Comparison of ENCODE assay signal across 17 cellular contexts in the genomic region with DNA sequence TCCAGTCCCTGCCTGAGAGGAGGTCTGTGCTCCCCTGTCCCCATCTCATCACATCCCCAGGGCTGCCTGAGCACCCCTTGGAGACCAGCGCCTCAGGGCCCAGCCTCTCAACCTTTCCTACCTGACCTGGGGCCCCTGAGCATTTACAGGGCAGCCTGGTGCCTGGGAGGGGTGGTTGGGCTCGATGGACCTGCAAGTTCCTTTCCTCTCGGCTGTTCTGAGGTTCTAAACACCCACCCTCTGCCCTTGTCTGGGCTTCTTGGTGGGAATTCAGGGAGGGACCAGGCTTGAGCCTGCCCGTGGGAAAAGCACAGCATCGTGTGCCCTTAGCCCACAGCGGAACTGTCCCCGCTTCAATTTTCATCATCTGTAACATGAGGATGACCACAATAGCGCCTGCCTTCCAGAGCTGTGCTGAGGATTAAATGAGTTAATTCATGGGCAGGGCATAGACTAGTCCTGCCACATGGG.
DNase-seq lines count a peak whose midpoint lies in the region; ATAC-seq and TF ChIP-seq lines count a peak whose summit lies in the region.
"Had no signal": no experiment of that assay in that cellular context is flagged by ENCODE, and none has a peak within 500 bp of the region (broad histone marks: within the 10 kb centered on the region; RNA-seq: fewer than 3 reads in every experiment).

No MANE protein-coding gene starts in this region.

- peak; percentile 60 to 88 for DNase-seq in NCI-H524 (lab: John Stamatoyannopoulos, UW)
- DNase-seq in RWPE2 (ENCODE audit: low spot score): peak; percentile 52
- DNase-seq in islet precursor cell: peak; percentile 49
- no peak for DNase-seq in smooth muscle cell (lab: John Stamatoyannopoulos, UW; ENCODE audit: unreplicated experiment)
- no peak for DNase-seq in NCI-H446 treated with DMSO at 0.1 percent for 48 hours (lab: John Stamatoyannopoulos, UW)
- no peak for DNase-seq in lower lobe of right lung
- DNase-seq: ACHN, HFFc6, IMR-90, Kasumi-1, MG63, NCI-H1436 treated with DMSO at 0.1 percent for 48 hours, PC-3, RPMI8226 had no signal

- H3K4me3 ChIP-seq in RWPE2 (ENCODE audit: severe bottlenecking) (no peak overlapping the region), smooth muscle cell (no peak overlapping the region), lower lobe of right lung (no peak overlapping the region)
- H3K4me3 ChIP-seq: MG63, SJSA1 had no signal

- peaks cover 11% of the 10 kb centered on the region for H3F3A ChIP-seq in smooth muscle cell (ENCODE audit: low read depth)

- peak overlapping the region; percentile 36 for H3K4me2 ChIP-seq in smooth muscle cell

- H3K9ac ChIP-seq in smooth muscle cell (ENCODE audit: low read depth): no peak overlapping the region

- no peak overlapping the region for H2AFZ ChIP-seq in smooth muscle cell (ENCODE audit: low read depth)

- intact Hi-C loops in lower lobe of right lung (cut with DNase I): no loop called here

- no peaks in the 10 kb centered on the region for H3K79me2 ChIP-seq in smooth muscle cell (ENCODE audit: low read depth)

- no peak for TF ChIP-seq CTCF in RWPE2 (IDR thresholded peaks at IDR 0.05; ENCODE audit: poor library complexity, severe bottlenecking)
- no peak for TF ChIP-seq CTCF in smooth muscle cell (IDR thresholded peaks at IDR 0.05; ENCODE audit: borderline replicate concordance, insufficient read depth, poor library complexity, severe bottlenecking)
- no peak for TF ChIP-seq CTCF in lower lobe of right lung (IDR thresholded peaks at IDR 0.05)

- no peak for ATAC-seq in RWPE2 (ENCODE audit: low read depth)
- ATAC-seq in lower lobe of right lung: no peak
- no peak for ATAC-seq in HG03520 (IDR thresholded peaks at IDR 0.05; ENCODE audit: unreplicated experiment)
- ATAC-seq: PC-3 had no signal

- H3K27me3 ChIP-seq in RWPE2 (ENCODE audit: insufficient read depth, poor library complexity, severe bottlenecking) (no peaks in the 10 kb centered on the region), smooth muscle cell (ENCODE audit: low read depth) (no peaks in the 10 kb centered on the region), lower lobe of right lung (ENCODE audit: low read depth) (no peaks in the 10 kb centered on the region)
- H3K27me3 ChIP-seq: SJSA1 had no signal

- H3K4me1 ChIP-seq in RWPE2 (ENCODE audit: insufficient read depth, poor library complexity, severe bottlenecking) (no peaks in the 10 kb centered on the region), smooth muscle cell (ENCODE audit: low read depth) (peaks cover 12% of the 10 kb centered on the region), lower lobe of right lung (peaks cover 4% of the 10 kb centered on the region)
- H3K4me1 ChIP-seq: SJSA1 had no signal

- H3K36me3 ChIP-seq in RWPE2 (ENCODE audit: low read depth): no peaks in the 10 kb centered on the region
- H3K36me3 ChIP-seq in smooth muscle cell (ENCODE audit: low read depth): no peaks in the 10 kb centered on the region
- H3K36me3 ChIP-seq in lower lobe of right lung: no peaks in the 10 kb centered on the region
- H3K36me3 ChIP-seq: MG63, SJSA1 had no signal

- no peaks in the 10 kb centered on the region for H4K20me1 ChIP-seq in smooth muscle cell (ENCODE audit: low read depth)

- H3K27ac ChIP-seq in RWPE2 (ENCODE audit: poor library complexity, severe bottlenecking) (no peak overlapping the region), smooth muscle cell (ENCODE audit: low read depth) (no peak overlapping the region), lower lobe of right lung (no peak overlapping the region)
- H3K27ac ChIP-seq: C4-2B, SJSA1 had no signal

- WGBS in smooth muscle cell (ENCODE audit: low lambda C conversion rate): 59% methylated on average over 8 of the region's 8 CpGs

- no peaks in the 10 kb centered on the region for H3K9me3 ChIP-seq in RWPE2 (ENCODE audit: severe bottlenecking)
- no peaks in the 10 kb centered on the region for H3K9me3 ChIP-seq in smooth muscle cell (replicated peaks; ENCODE audit: low read depth)
- H3K9me3 ChIP-seq in lower lobe of right lung: no peaks in the 10 kb centered on the region

Comparison
In these comparisons a context has a peak if more than half of its experiments do, and no peak if none do; other contexts are left out.
1. DNase-seq: peak in NCI-H524 (2 of 2), RWPE2 (single experiment) and islet precursor cell (single experiment); none in smooth muscle cell (single experiment), NCI-H446 treated with DMSO at 0.1 percent for 48 hours (single experiment) and lower lobe of right lung (single experiment).